8 cellular contexts compared by ENCODE assay signal in the genomic region with DNA sequence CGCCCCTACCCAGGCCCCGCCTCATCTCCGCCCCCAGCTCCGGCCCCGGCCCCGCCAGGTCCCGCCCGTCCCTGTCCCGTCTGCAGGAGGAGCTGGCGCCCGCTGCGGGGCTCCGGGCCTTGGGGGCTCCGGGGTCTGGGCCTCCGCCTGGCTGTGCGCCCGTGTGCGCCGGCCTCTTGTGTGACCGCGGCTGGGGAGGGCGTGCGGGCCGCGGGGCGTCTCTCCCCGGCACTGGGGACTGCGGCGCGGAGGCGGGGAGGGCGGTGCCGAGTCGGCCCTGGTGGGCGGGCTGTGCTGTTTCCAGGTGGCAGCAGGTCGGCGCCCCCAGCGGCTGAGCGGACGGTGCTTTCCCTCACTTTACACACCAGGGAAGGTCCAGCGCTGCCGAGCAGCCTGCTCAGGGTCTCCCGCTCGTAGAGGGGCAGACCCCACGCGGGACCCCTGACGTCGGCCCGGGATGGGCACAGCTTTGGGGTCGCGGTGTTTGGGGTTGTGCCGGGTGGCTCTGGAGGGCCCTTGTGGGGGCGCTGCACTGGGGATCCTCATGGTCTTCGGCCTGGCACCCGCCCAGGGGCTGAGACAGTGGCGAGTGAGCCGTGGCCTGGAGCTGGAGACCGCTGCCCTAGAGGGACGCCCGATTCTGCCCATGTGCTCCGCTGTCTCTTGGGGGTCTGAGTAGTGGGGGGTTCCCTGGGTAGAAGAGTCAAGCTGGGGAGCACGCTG. TPM values are rescaled to one million over a fixed set of nuclear protein-coding genes. Genes with fewer than 3 reads are reported as not detected.
DNase-seq lines count a peak whose midpoint lies in the region; ATAC-seq and TF ChIP-seq lines count a peak whose summit lies in the region.

No MANE protein-coding gene starts in this region.

- H3K36me3 Mint-ChIP-seq in activated naive CD4-positive, alpha-beta T cell treated with anti-CD3 and anti-CD28 coated beads, Interleukin-2, amount 50 U/mL, for 72 hours = peaks cover 20% of the 10 kb centered on the region in 2 donors

- peak overlapping the region; percentile 58 for H3K9ac ChIP-seq in MM.1S (ENCODE audit: low read length)
- H3K9ac ChIP-seq in SK-N-SH = peak overlapping the region; percentile 67

- H3K36me3 ChIP-seq in HEK293 (ENCODE audit: control insufficient read depth in 2 of 2, insufficient read depth in 1 of 2, low read length in 2 of 2) = peaks cover 8 to 36% of the 10 kb centered on the region in 2 experiments; a peak in 2 of 3 replicates
- H3K36me3 ChIP-seq in MM.1S (replicated peaks; ENCODE audit: insufficient read depth, low read length) = no peaks in the 10 kb centered on the region
- peaks cover 15 to 31% of the 10 kb centered on the region in 2 experiments for H3K36me3 ChIP-seq in SK-N-SH (replicated peaks in 1 of 2; ENCODE audit: control insufficient read depth in 1 of 2, insufficient read depth in 2 of 2, low read length in 1 of 2)
- H3K36me3 ChIP-seq in heart left ventricle = peaks cover 0 to 33% (median 28%) of the 10 kb centered on the region in 9 donors

- H3F3A ChIP-seq in MM.1S (ENCODE audit: insufficient read depth, low read length) = no peaks in the 10 kb centered on the region
- H3F3A ChIP-seq in SK-N-SH (replicated peaks; ENCODE audit: insufficient read depth) = peaks cover 11% of the 10 kb centered on the region

- no peak for TF ChIP-seq RAD21 in SK-N-SH (IDR thresholded peaks at IDR 0.05; ENCODE audit: low read length)

- peak; percentile 58 for TF ChIP-seq CTCF in GM10266 (IDR thresholded peaks at IDR 0.05; ENCODE audit: control insufficient read depth, insufficient read depth, low read depth, missing control alignments)
- peak; percentile 98 for TF ChIP-seq CTCF in HEK293 (tag by site-specific recombination; IDR thresholded peaks at IDR 0.05)
- peak; percentile 46 for TF ChIP-seq CTCF in MM.1S (IDR thresholded peaks at IDR 0.05; ENCODE audit: low read length)
- peak; percentile 60 for TF ChIP-seq CTCF in SK-N-SH (IDR thresholded peaks at IDR 0.05)
- TF ChIP-seq CTCF in heart left ventricle (IDR thresholded peaks at IDR 0.05) = peak in 11 of 12 donors; percentile 10 to 66 (median 38)

- DNase-seq in GM10266 (ENCODE audit: extremely low spot score) = peak; percentile 95
- DNase-seq in MM.1S = peak; percentile 84
- DNase-seq in SK-N-SH = peak; percentile 92
- DNase-seq in activated naive CD4-positive, alpha-beta T cell treated with anti-CD3 and anti-CD28 coated beads, Interleukin-2, amount 50 U/mL, for 72 hours (ENCODE audit: low spot score in 2 of 2) = peak; percentile 89
- DNase-seq in heart left ventricle = peak; percentile 86 to 94 (median 87)
- peak; percentile 96 for DNase-seq in posterior vena cava (ENCODE audit: low spot score)
- DNase-seq in ureter (ENCODE audit: low spot score) = peak; percentile 89

- H2AFZ ChIP-seq in MM.1S (ENCODE audit: low read length) (no peak overlapping the region), SK-N-SH (ENCODE audit: low read depth) (0 out of 2 replicates have a peak overlapping the region, but pooled peaks have one; percentile 74)

- H4K20me1 ChIP-seq in MM.1S (ENCODE audit: insufficient read depth, low read length) = no peaks in the 10 kb centered on the region
- peaks cover 8% of the 10 kb centered on the region; the same call in 1 of the 2 replicates for H4K20me1 ChIP-seq in SK-N-SH (ENCODE audit: insufficient read depth)

- H3K9me3 Mint-ChIP-seq in activated naive CD4-positive, alpha-beta T cell treated with anti-CD3 and anti-CD28 coated beads, Interleukin-2, amount 50 U/mL, for 72 hours = peaks cover 0 to 6% of the 10 kb centered on the region in 2 donors

- H3K27me3 ChIP-seq in MM.1S (replicated peaks; ENCODE audit: insufficient read depth, low read length) = no peaks in the 10 kb centered on the region
- H3K27me3 ChIP-seq in SK-N-SH (ENCODE audit: insufficient read depth) = no peaks in the 10 kb centered on the region
- H3K27me3 ChIP-seq in heart left ventricle = no peaks in the 10 kb centered on the region

- H3K9me2 ChIP-seq in MM.1S (replicated peaks; ENCODE audit: insufficient read depth, low read length) (no peaks in the 10 kb centered on the region), SK-N-SH (no peaks in the 10 kb centered on the region)

- CTCF ChIA-PET in HEK293 (lab: Yijun Ruan, JAX) (interaction anchor here (0.5 to 1.7 kb wide), 12 partner anchors 10 to 176 kb away, joined by 3 to 9 read pairs (median 4); a partner anchor contains a TSS), SK-N-SH (lab: Yijun Ruan, JAX) (interaction anchor here (0.8 to 4.9 kb wide), 28 partner anchors 10 to 211 kb away, joined by 3 to 58 read pairs (median 4); a partner anchor contains a TSS)

- peak overlapping the region; percentile 78 for H3K4me2 ChIP-seq in MM.1S (ENCODE audit: low read depth, low read length)
- H3K4me2 ChIP-seq in SK-N-SH = peak overlapping the region; percentile 100

- peak; percentile 71 to 80 for ATAC-seq in activated naive CD4-positive, alpha-beta T cell treated with anti-CD3 and anti-CD28 coated beads, Interleukin-2, amount 50 U/mL, for 72 hours
- ATAC-seq in heart left ventricle = peak; percentile 82 to 94 (median 90)

- TF ChIP-seq POLR2A in heart left ventricle (IDR thresholded peaks at IDR 0.05) = peak in 1 of 2 donors; percentile 8

- intact Hi-C loops in heart left ventricle (cut with DNase I) (loop anchor here in 2 of 10 donors (2.0 to 10.0 kb wide), 2 partner anchors 172 to 178 kb away; no protein-coding TSS in a partner anchor), posterior vena cava (cut with DNase I) (no loop called here)

- H3K27ac Mint-ChIP-seq in activated naive CD4-positive, alpha-beta T cell treated with anti-CD3 and anti-CD28 coated beads, Interleukin-2, amount 50 U/mL, for 72 hours = peak overlapping the region; percentile 83 to 91

- 0% methylated on average over 8 of the region's 62 CpGs for WGBS in SK-N-SH (ENCODE audit: low lambda C conversion rate)
- WGBS in heart left ventricle, 4 donors = 1 to 2% (median 2%) methylated on average over 14 to 62 of the region's 62 CpGs

- POLR2A ChIA-PET in HEK293 (lab: Yijun Ruan, JAX) (interaction anchor here (0.5 to 6.3 kb wide), 16 partner anchors 10 to 693 kb away, joined by 3 to 58 read pairs (median 4); a partner anchor contains a TSS), SK-N-SH (lab: Yijun Ruan, JAX) (interaction anchor here (0.7 to 2.8 kb wide), 11 partner anchors 14 to 346 kb away, joined by 3 to 14 read pairs (median 4); a partner anchor contains a TSS)

- peak overlapping the region; percentile 70 for H3K4me3 ChIP-seq in HEK293 (ENCODE audit: low read depth, low read length)
- H3K4me3 ChIP-seq in MM.1S (ENCODE audit: low read length) = peak overlapping the region; percentile 67
- peak overlapping the region; percentile 63 to 88 for H3K4me3 ChIP-seq in SK-N-SH (ENCODE audit: low read depth in 2 of 2, low read length in 1 of 2)
- H3K4me3 ChIP-seq in heart left ventricle = peak overlapping the region; percentile 63 to 99 (median 85)

- peaks cover 6% of the 10 kb centered on the region for H3K4me1 ChIP-seq in HEK293 (ENCODE audit: control insufficient read depth, insufficient read depth, low read length)
- no peaks in the 10 kb centered on the region for H3K4me1 ChIP-seq in MM.1S (ENCODE audit: low read length)
- H3K4me1 ChIP-seq in SK-N-SH (ENCODE audit: control insufficient read depth in 1 of 2, insufficient read depth in 2 of 2, low read depth in 1 of 2, low read length in 1 of 2) = peaks cover 0 to 11% of the 10 kb centered on the region in 2 experiments; a peak in 1 of 4 replicates
- H3K4me1 ChIP-seq in heart left ventricle = peaks cover 0 to 21% (median 14%) of the 10 kb centered on the region in 12 donors

- 0 out of 4 replicates have a peak, but pooled peaks of 1 of the 2 experiments have one; percentile 4 for TF ChIP-seq EP300 in SK-N-SH (IDR thresholded peaks at IDR 0.05; ENCODE audit: borderline replicate concordance in 1 of 2, low read depth in 1 of 2, low read length in 1 of 2)

- H3K9me3 ChIP-seq in HEK293 (ENCODE audit: control insufficient read depth, insufficient read depth, low read depth, low read length) = no peaks in the 10 kb centered on the region
- H3K9me3 ChIP-seq in MM.1S (replicated peaks; ENCODE audit: insufficient read depth, low read length) = no peaks in the 10 kb centered on the region
- no peaks in the 10 kb centered on the region for H3K9me3 ChIP-seq in SK-N-SH
- H3K9me3 ChIP-seq in heart left ventricle = peaks cover 0 to 5% (median 0%) of the 10 kb centered on the region in 12 donors

- peaks cover 28% of the 10 kb centered on the region for H3K79me2 ChIP-seq in MM.1S (ENCODE audit: low read length)
- H3K79me2 ChIP-seq in SK-N-SH (ENCODE audit: insufficient read depth) = peaks cover 26% of the 10 kb centered on the region; the same call in 1 of the 2 replicates

- peak overlapping the region; percentile 58; the same call in 1 of the 2 replicates for H3K27ac ChIP-seq in HEK293 (ENCODE audit: extremely low read depth, low read depth, low read length)
- peak overlapping the region; percentile 1; the same call in 1 of the 2 replicates for H3K27ac ChIP-seq in MM.1S (ENCODE audit: low read length)
- peak overlapping the region; percentile 54 to 66; a peak in 3 of 4 replicates for H3K27ac ChIP-seq in SK-N-SH (ENCODE audit: low read depth in 2 of 2, low read length in 1 of 2)
- H3K27ac ChIP-seq in heart left ventricle = peak overlapping the region; percentile 69 to 97 (median 88)

RNA-seq across cellular contexts. Expression of a gene that starts 0.7 kb away (rescaled TPM):
- polyA plus RNA-seq in SK-N-SH (2012; rRNA removed) (56.3 and 62.9 TPM in 2 replicates), heart left ventricle (10 to 100 TPM; 18.0 to 27.5 TPM)
- 31.8 and 41.4 TPM in 2 replicates for polyA plus RNA-seq in SK-N-SH (2012; cell fraction: cytosol; rRNA removed)
- polyA plus RNA-seq in SK-N-SH (2012; cell fraction: nucleus; rRNA removed) = 212 and 214 TPM in 2 replicates
- total RNA-seq in activated naive CD4-positive, alpha-beta T cell treated with anti-CD3 and anti-CD28 coated beads, Interleukin-2, amount 50 U/mL, for 72 hours = 10 to 100 TPM; 36.9 to 41.6 TPM
- total RNA-seq in heart left ventricle (10 to 100 TPM; 11.8 to 29.3 (median 18.2) TPM), posterior vena cava (10 to 100 TPM; 17.5 to 18.6 TPM), ureter (48.0 TPM)

RNA-seq across cellular contexts. Expression of a gene that starts 16.0 kb away (rescaled TPM):
- polyA plus RNA-seq in SK-N-SH (2012; rRNA removed) (36.3 and 51.1 TPM in 2 replicates), heart left ventricle (10 to 100 TPM in 1 of 2 donors, 1 to 10 TPM in 1; 9.7 to 19.6 TPM)
- polyA plus RNA-seq in SK-N-SH (2012; cell fraction: cytosol; rRNA removed) = 32.5 and 40.9 TPM in 2 replicates
- 32.1 and 47.2 TPM in 2 replicates for polyA plus RNA-seq in SK-N-SH (2012; cell fraction: nucleus; rRNA removed)
- total RNA-seq in activated naive CD4-positive, alpha-beta T cell treated with anti-CD3 and anti-CD28 coated beads, Interleukin-2, amount 50 U/mL, for 72 hours = 10 to 100 TPM; 85.5 to 92.9 TPM
- total RNA-seq in heart left ventricle (10 to 100 TPM in 2 of 9 donors, 1 to 10 TPM in 7; 7.5 to 21.0 (median 8.5) TPM), posterior vena cava (10 to 100 TPM; 12.8 to 14.8 TPM), ureter (15.7 TPM)

RNA-seq across cellular contexts. Expression of a gene that starts 31.9 kb away (rescaled TPM):
- polyA plus RNA-seq in SK-N-SH (2012; rRNA removed) = 33.7 and 36.3 TPM in 2 replicates
- 12.4 and 18.7 TPM in 2 replicates for polyA plus RNA-seq in SK-N-SH (2012; cell fraction: cytosol; rRNA removed)
- 210 and 218 TPM in 2 replicates for polyA plus RNA-seq in SK-N-SH (2012; cell fraction: nucleus; rRNA removed)
- total RNA-seq in activated naive CD4-positive, alpha-beta T cell treated with anti-CD3 and anti-CD28 coated beads, Interleukin-2, amount 50 U/mL, for 72 hours = 10 to 100 TPM; 22.1 to 38.2 TPM
- 10 to 100 TPM in 8 of 9 donors, 1 to 10 TPM in 1; 9.2 to 24.1 (median 20.9) TPM for total RNA-seq in heart left ventricle
- 10 to 100 TPM in 1 of 2 donors, 1 to 10 TPM in 1; 7.6 to 19.8 TPM for polyA plus RNA-seq in heart left ventricle
- 10 to 100 TPM; 12.4 to 18.8 TPM for total RNA-seq in posterior vena cava
- total RNA-seq in ureter = 67.7 TPM

Comparison
In these comparisons a context has a peak if more than half of its experiments do, and no peak if none do; other contexts are left out.
1. Peak in every context shown above with its lines: DNase-seq, ATAC-seq, H3K4me3 ChIP-seq and H3K27ac ChIP-seq.
2. CTCF ChIP-seq: peak in every context shown above with its lines; median percentile 98 in HEK293; 60 in SK-N-SH; 58 in GM10266; 46 in MM.1S; 38 in heart left ventricle.
3. H3K27ac ChIP-seq: peak in every context shown above with its lines; median percentile 88 in heart left ventricle; 60 in SK-N-SH; 58 in HEK293; 1 in MM.1S.